Comparison of ENCODE assay signal across 17 cellular contexts in genomic region chr5:116480894-116481510, GRCh38.
"Had no signal": no experiment of that assay in that cellular context is flagged by ENCODE, and none has a peak within 500 bp of the region (broad histone marks: within the 10 kb centered on the region; RNA-seq: fewer than 3 reads in every experiment).

No MANE protein-coding gene starts in this region.

- H3K27ac ChIP-seq: gastroesophageal sphincter, lower lobe of right lung, sigmoid colon, testis, vagina had no signal

- H3K27me3 ChIP-seq: gastroesophageal sphincter, sigmoid colon, testis, vagina had no signal

- H3K9me3 ChIP-seq: sigmoid colon, testis, vagina had no signal

- H3K4me3 Mint-ChIP-seq: activated naive CD8-positive, alpha-beta T cell treated with anti-CD3 and anti-CD28 coated beads, Interleukin-2, amount 10 ng/mL, durations not matched to agents 7 days and 5 days; naive thymus-derived CD8-positive, alpha-beta T cell; stimulated activated memory B cell treated with anti-CD40 and anti-IgM and Interleukin-4, amounts not matched to agents 10 μg/mL and 1 μg/mL and 100 μg/mL, for 72 hours; T-helper 17 cell had no signal

- H3K4me3 ChIP-seq: gastroesophageal sphincter, lower lobe of right lung, sigmoid colon, smooth muscle cell, testis, vagina had no signal

- H3K27me3 Mint-ChIP-seq: activated naive CD8-positive, alpha-beta T cell treated with anti-CD3 and anti-CD28 coated beads, Interleukin-2, amount 10 ng/mL, durations not matched to agents 7 days and 5 days; naive thymus-derived CD8-positive, alpha-beta T cell; stimulated activated memory B cell treated with anti-CD40 and anti-IgM and Interleukin-4, amounts not matched to agents 10 μg/mL and 1 μg/mL and 100 μg/mL, for 72 hours; T-helper 17 cell had no signal

- H3K4me1 ChIP-seq: gastroesophageal sphincter, sigmoid colon, testis, vagina had no signal

- H3K27ac Mint-ChIP-seq: activated naive CD8-positive, alpha-beta T cell treated with anti-CD3 and anti-CD28 coated beads, Interleukin-2, amount 10 ng/mL, durations not matched to agents 7 days and 5 days; naive thymus-derived CD8-positive, alpha-beta T cell; stimulated activated memory B cell treated with anti-CD40 and anti-IgM and Interleukin-4, amounts not matched to agents 10 μg/mL and 1 μg/mL and 100 μg/mL, for 72 hours; T-helper 17 cell had no signal

- DNase-seq: activated CD4-positive, alpha-beta T cell treated with anti-CD3 and anti-CD28 coated beads for 4 hours; activated CD4-positive, alpha-beta T cell treated with anti-CD3 and anti-CD28 coated beads, Interleukin-2, amount 50 U/mL, for 48 hours; activated CD4-positive, CD25-positive, alpha-beta regulatory T cell; activated naive CD4-positive, alpha-beta T cell treated with Interleukin-2 at 50 U/mL for 16 hours; activated naive CD8-positive, alpha-beta T cell treated with anti-CD3 and anti-CD28 coated beads, Interleukin-2, amount 10 ng/mL, durations not matched to agents 7 days and 5 days; activated T-cell treated with anti-CD3 and anti-CD28 coated beads, Interleukin-2, amount 50 U/mL, for 48 hours; lower lobe of right lung; naive thymus-derived CD8-positive, alpha-beta T cell; retina; sigmoid colon; stimulated activated CD4-positive, alpha-beta T cell treated with anti-CD3 and anti-CD28 coated beads, Interleukin-15, amount 100 ng/mL, for 24 hours; T-helper 17 cell; testis had no signal

- ATAC-seq: gastroesophageal sphincter; lower lobe of right lung; naive thymus-derived CD8-positive, alpha-beta T cell; stimulated activated memory B cell treated with anti-CD40 and anti-IgM and Interleukin-4, amounts not matched to agents 10 μg/mL and 1 μg/mL and 100 μg/mL, for 72 hours; T-helper 17 cell had no signal

- H3K4me1 Mint-ChIP-seq: stimulated activated memory B cell treated with anti-CD40 and anti-IgM and Interleukin-4, amounts not matched to agents 10 μg/mL and 1 μg/mL and 100 μg/mL, for 72 hours; T-helper 17 cell had no signal
